Comparison of ENCODE assay signal across 1 cellular context in the genomic region with DNA sequence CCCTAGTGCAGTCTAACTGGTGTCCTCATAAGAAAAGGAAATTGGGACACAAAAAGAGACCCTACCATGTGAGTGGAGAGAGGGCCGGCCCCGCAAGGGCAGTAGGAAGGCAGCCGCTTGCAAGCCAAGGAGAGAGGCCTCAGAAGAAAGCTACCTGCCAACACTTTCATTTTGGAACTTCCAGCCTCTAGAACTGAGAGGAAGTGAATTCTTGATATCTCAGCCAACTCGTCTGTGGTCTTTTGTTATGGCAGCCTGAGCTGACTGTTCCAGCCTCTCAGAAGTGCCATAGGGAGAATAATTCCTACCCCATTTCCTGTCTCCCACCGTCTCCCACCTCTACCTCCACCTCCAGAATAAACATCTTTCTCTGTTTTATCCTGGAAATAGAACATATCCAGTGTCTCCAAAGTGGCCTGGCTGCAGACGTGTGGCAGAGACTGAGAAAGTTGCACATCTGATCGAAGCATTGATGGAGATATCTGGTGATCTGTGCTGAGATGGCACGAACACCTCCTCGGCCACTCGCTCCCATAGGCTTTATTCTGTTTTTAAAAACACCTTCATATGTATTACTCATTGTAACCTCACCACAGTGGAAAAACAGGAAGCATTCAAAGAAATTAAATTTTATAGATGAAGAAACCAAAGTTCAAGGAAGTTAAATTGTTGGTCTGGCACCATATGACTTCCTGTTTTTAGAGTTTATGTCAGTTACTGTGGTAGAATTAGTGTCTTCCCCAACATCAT.
A peak's percentile ranks its signal among the peaks of the same experiment; 100 is the strongest.
TF ChIP-seq lines count a peak whose summit lies in the region.

No MANE protein-coding gene starts in this region.

TF ChIP-seq in K562, 482 proteins besides CTCF, POLR2A, EP300 and RAD21:
- TF ChIP-seq SPI1 (IDR thresholded peaks at IDR 0.05; ENCODE audit: borderline replicate concordance, low read depth, low read length) (0 out of 2 replicates have a peak, but pooled peaks have one; percentile 17), HNRNPH1 (optimal IDR thresholded peaks at IDR 0.05; ENCODE audit: low read depth, low read length) (no peak)
TF ChIP-seq in K562: peak in this region for 1.
